1 cellular context compared by ENCODE assay signal in the genomic region with DNA sequence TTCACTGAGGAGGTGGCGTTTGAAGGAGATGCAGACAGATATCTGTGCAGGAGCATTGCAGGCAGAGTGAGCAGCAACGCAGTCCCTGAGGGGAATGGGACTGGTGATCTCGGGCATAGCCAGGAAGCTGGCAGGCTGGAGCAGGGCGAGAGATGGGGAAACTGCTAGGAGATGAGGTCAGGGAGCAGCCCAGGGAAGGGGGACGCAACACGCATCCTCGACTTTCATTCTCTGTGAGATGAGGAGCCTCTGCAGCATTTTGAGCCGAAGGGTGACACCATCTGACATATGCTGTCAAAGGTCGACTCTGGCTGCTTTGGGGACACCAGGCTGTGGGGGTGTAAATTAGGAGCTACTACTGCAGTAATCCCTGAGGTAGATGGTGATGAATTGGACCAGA.
TF ChIP-seq lines count a peak whose summit lies in the region.

No MANE protein-coding gene starts in this region.

TF ChIP-seq in GM23338, 12 proteins besides CTCF, POLR2A, EP300 and RAD21 (continued from another document):
- TF ChIP-seq ZNF462 (CRISPR knock-in tag; IDR thresholded peaks at IDR 0.05) (no peak), STAT1 (IDR thresholded peaks at IDR 0.05; ENCODE audit: unreplicated experiment) (no peak), POLR2AphosphoS5 (IDR thresholded peaks at IDR 0.05; ENCODE audit: low read depth) (no peak), ZNF114 (CRISPR knock-in tag; IDR thresholded peaks at IDR 0.05) (no peak), REST (IDR thresholded peaks at IDR 0.05; ENCODE audit: unreplicated experiment) (no peak), CREB1 (CRISPR knock-in tag; IDR thresholded peaks at IDR 0.05; ENCODE audit: low read depth) (no peak)
- TF ChIP-seq, protein P1, sequence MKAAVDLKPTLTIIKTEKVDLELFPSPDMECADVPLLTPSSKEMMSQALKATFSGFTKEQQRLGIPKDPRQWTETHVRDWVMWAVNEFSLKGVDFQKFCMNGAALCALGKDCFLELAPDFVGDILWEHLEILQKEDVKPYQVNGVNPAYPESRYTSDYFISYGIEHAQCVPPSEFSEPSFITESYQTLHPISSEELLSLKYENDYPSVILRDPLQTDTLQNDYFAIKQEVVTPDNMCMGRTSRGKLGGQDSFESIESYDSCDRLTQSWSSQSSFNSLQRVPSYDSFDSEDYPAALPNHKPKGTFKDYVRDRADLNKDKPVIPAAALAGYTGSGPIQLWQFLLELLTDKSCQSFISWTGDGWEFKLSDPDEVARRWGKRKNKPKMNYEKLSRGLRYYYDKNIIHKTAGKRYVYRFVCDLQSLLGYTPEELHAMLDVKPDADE (IDR thresholded peaks at IDR 0.05), result no peak
